In genomic region chr1:185861630-185862029, GRCh38 we compare ENCODE assay signal across 17 cellular contexts.
DNase-seq lines count a peak whose midpoint lies in the region; ATAC-seq and TF ChIP-seq lines count a peak whose summit lies in the region.
"Had no signal": no experiment of that assay in that cellular context is flagged by ENCODE, and none has a peak within 500 bp of the region (broad histone marks: within the 10 kb centered on the region; RNA-seq: fewer than 3 reads in every experiment).

No MANE protein-coding gene starts in this region.

- H3K4me3 ChIP-seq in ACC112 (ENCODE audit: low read depth, low read length), result no peak overlapping the region
- no peak overlapping the region for H3K4me3 ChIP-seq in IMR-90 (ENCODE audit: insufficient read depth, low read depth, low read length)
- no peak overlapping the region for H3K4me3 ChIP-seq in PC-3 (ENCODE audit: low read length)
- H3K4me3 ChIP-seq in testis, result no peak overlapping the region
- H3K4me3 ChIP-seq: tibial nerve had no signal

- peak overlapping the region; percentile 29 for H2BK5ac ChIP-seq in IMR-90 (ENCODE audit: low read depth, low read length, poor library complexity, severe bottlenecking)

- TF ChIP-seq RAD21 in IMR-90 (IDR thresholded peaks at IDR 0.05; ENCODE audit: low read length), result no peak

- H3K9me1 ChIP-seq in IMR-90 (ENCODE audit: insufficient read depth, low read length), result no peaks in the 10 kb centered on the region

- H3K9me2 ChIP-seq in PC-3 (replicated peaks; ENCODE audit: low read length), result no peaks in the 10 kb centered on the region

- H3K4me2 ChIP-seq in IMR-90 (ENCODE audit: low read depth, low read length) (no peak overlapping the region), PC-3 (ENCODE audit: low read length) (no peak overlapping the region)

- CTCF ChIA-PET in IMR-90 (lab: Yijun Ruan, JAX) (interaction anchor here (1.2 kb wide), 1 partner anchor 118 kb away, joined by 3 read pairs; no protein-coding TSS in a partner anchor), PC-3 (lab: Charles Lee) (no interaction called here)

- no peak overlapping the region for H4K5ac ChIP-seq in IMR-90 (ENCODE audit: low read depth, low read length)

- ATAC-seq in IMR-90 (ENCODE audit: low read depth), result peak; percentile 31
- ATAC-seq in PC-3, result peak; percentile 19; the same call in 1 of the 2 replicates
- ATAC-seq: activated naive CD4-positive, alpha-beta T cell treated with anti-CD3 and anti-CD28 coated beads, Interleukin-2, amount 50 U/mL, for 72 hours; activated T-cell treated with anti-CD3 and anti-CD28 coated beads, Interleukin-2, amount 50 U/mL, for 72 hours; left ventricle myocardium superior; stimulated activated naive B cell treated with anti-CD40 and anti-IgM and Interleukin-4, amounts not matched to agents 10 μg/mL and 1 μg/mL and 100 μg/mL, for 72 hours had no signal

- POLR2A ChIA-PET in IMR-90 (lab: Charles Lee; ENCODE audit: unreplicated experiment), result no interaction called here
- POLR2A ChIA-PET in PC-3 (lab: Charles Lee; ENCODE audit: unreplicated experiment), result no interaction called here

- no peak overlapping the region for H3K56ac ChIP-seq in IMR-90 (ENCODE audit: extremely low read depth, insufficient read depth, low read length)

- H2BK20ac ChIP-seq in IMR-90 (ENCODE audit: low read depth, low read length), result no peak overlapping the region

- BruUV-seq in IMR-90 (replicated peaks; lab: Mats Ljungman, UMichigan) (no TSS peak), PC-3 (replicated peaks; lab: Mats Ljungman, UMichigan) (no TSS peak)

- no peak overlapping the region for H3K14ac ChIP-seq in IMR-90 (replicated peaks; ENCODE audit: low read depth, low read length)

- H3K27ac ChIP-seq in ACC112 (ENCODE audit: low read depth, low read length) (peak overlapping the region; percentile 2; the same call in 1 of the 2 replicates), IMR-90 (ENCODE audit: insufficient read depth, low read length) (no peak overlapping the region), PC-3 (ENCODE audit: low read length) (no peak overlapping the region), testis (no peak overlapping the region)
- H3K27ac ChIP-seq: tibial nerve had no signal

- no peaks in the 10 kb centered on the region for H3K79me1 ChIP-seq in IMR-90 (ENCODE audit: low read depth in 1 of 2, low read length in 2 of 2)

- H4K91ac ChIP-seq in IMR-90 (ENCODE audit: insufficient read depth, low read depth, low read length), result no peak overlapping the region

- H3K36me3 ChIP-seq in ACC112 (ENCODE audit: insufficient read depth, low read length) (no peaks in the 10 kb centered on the region), IMR-90 (ENCODE audit: control insufficient read depth, insufficient read depth, low read length) (no peaks in the 10 kb centered on the region), PC-3 (ENCODE audit: low read depth, low read length) (no peaks in the 10 kb centered on the region), testis (ENCODE audit: low read depth, missing control alignments) (no peaks in the 10 kb centered on the region)
- H3K36me3 ChIP-seq: tibial nerve had no signal

- DNase-seq in IMR-90 (peak; percentile 59), PC-3 (peak; percentile 25), iris pigment epithelial cell (ENCODE audit: low read depth) (peak; percentile 55), testis (no peak), RPMI8226 (no peak), NCI-H524 (lab: John Stamatoyannopoulos, UW) (no peak), NCI-H1436 treated with DMSO at 0.1 percent for 48 hours (lab: John Stamatoyannopoulos, UW) (no peak)
- DNase-seq: activated B cell treated with CpG ODN at 0.5 μM for 24 hours; activated T-cell treated with anti-CD3 and anti-CD28 coated beads, Interleukin-2, amount 50 U/mL, for 72 hours; CD4-positive, alpha-beta T cell; KBM-7; left ventricle myocardium superior; SIG-M5; stimulated activated naive B cell treated with anti-CD40 and anti-IgM and Interleukin-4, amounts not matched to agents 10 μg/mL and 1 μg/mL and 100 μg/mL, for 72 hours had no signal

- H2AK5ac ChIP-seq in IMR-90 (ENCODE audit: low read depth, low read length), result no peak overlapping the region

- H2BK15ac ChIP-seq in IMR-90 (ENCODE audit: low read depth, low read length), result no peak overlapping the region

- H3K23ac ChIP-seq in IMR-90 (ENCODE audit: low read depth, low read length), result no peak overlapping the region

- H3K27me3 ChIP-seq in ACC112 (ENCODE audit: insufficient read depth, low read length) (no peaks in the 10 kb centered on the region), IMR-90 (ENCODE audit: control insufficient read depth, insufficient read depth, low read length) (no peaks in the 10 kb centered on the region), PC-3 (ENCODE audit: low read length) (no peaks in the 10 kb centered on the region), testis (no peaks in the 10 kb centered on the region)
- H3K27me3 ChIP-seq: tibial nerve had no signal

- H3K4ac ChIP-seq in IMR-90 (ENCODE audit: low read depth, low read length), result no peak overlapping the region

- TF ChIP-seq CTCF in IMR-90 (conservative IDR thresholded peaks at IDR 0.05; ENCODE audit: low read depth, low read length), result no peak
- TF ChIP-seq CTCF in PC-3 (conservative IDR thresholded peaks at IDR 0.05; ENCODE audit: low read depth, low read length), result no peak
- no peak for TF ChIP-seq CTCF in testis (IDR thresholded peaks at IDR 0.05)

- H3K79me2 ChIP-seq in ACC112 (ENCODE audit: control insufficient read depth, insufficient read depth, low read length, unreplicated experiment) (no peaks in the 10 kb centered on the region), PC-3 (ENCODE audit: low read length) (no peaks in the 10 kb centered on the region)

- H2AK9ac ChIP-seq in IMR-90 (replicated peaks; ENCODE audit: low read depth, low read length, poor library complexity), result no peak overlapping the region

- TF ChIP-seq POLR2A in IMR-90 (IDR thresholded peaks at IDR 0.05; ENCODE audit: low read depth, low read length) (no peak), testis (IDR thresholded peaks at IDR 0.05) (no peak)

- H3K4me1 ChIP-seq in ACC112 (ENCODE audit: control insufficient read depth, insufficient read depth, low read length, unreplicated experiment) (peaks cover 65% of the 10 kb centered on the region), IMR-90 (ENCODE audit: control insufficient read depth, insufficient read depth, low read length) (peaks cover 4% of the 10 kb centered on the region; the same call in 1 of the 2 replicates), PC-3 (ENCODE audit: insufficient read depth, low read length) (peaks cover 47% of the 10 kb centered on the region), testis (no peaks in the 10 kb centered on the region)
- H3K4me1 ChIP-seq: tibial nerve had no signal

- H4K20me1 ChIP-seq in IMR-90 (ENCODE audit: insufficient read depth, low read length) (no peaks in the 10 kb centered on the region), PC-3 (ENCODE audit: low read length) (no peaks in the 10 kb centered on the region)

- H3K18ac ChIP-seq in IMR-90 (ENCODE audit: low read depth, low read length), result no peak overlapping the region

- dilution Hi-C loops in IMR-90 (cut with HindIII; ENCODE audit: low sequenced_read_pairs, unreplicated experiment), result no loop called here

- no peak overlapping the region for H4K8ac ChIP-seq in IMR-90 (ENCODE audit: low read depth in 2 of 2, low read length in 2 of 2)

- in situ Hi-C loops in IMR-90 (cut with MboI; ENCODE audit: low sequenced_read_pairs), result no loop called here

- peaks cover 13% of the 10 kb centered on the region for H3F3A ChIP-seq in PC-3 (ENCODE audit: low read length, unreplicated experiment)

- no peak overlapping the region for H2AFZ ChIP-seq in ACC112 (ENCODE audit: low read length, unreplicated experiment)
- H2AFZ ChIP-seq in IMR-90 (replicated peaks; ENCODE audit: low read length, poor library complexity), result no peak overlapping the region
- no peak overlapping the region for H2AFZ ChIP-seq in PC-3 (ENCODE audit: low read length)

- no peak overlapping the region for H3K9ac ChIP-seq in IMR-90 (ENCODE audit: low read depth, low read length)
- H3K9ac ChIP-seq in PC-3 (ENCODE audit: low read length), result no peak overlapping the region

- no peaks in the 10 kb centered on the region for H3K9me3 ChIP-seq in IMR-90 (ENCODE audit: control insufficient read depth, insufficient read depth, low read length)
- no peaks in the 10 kb centered on the region for H3K9me3 ChIP-seq in PC-3 (ENCODE audit: low read length)
- H3K9me3 ChIP-seq in testis, result no peaks in the 10 kb centered on the region
- H3K9me3 ChIP-seq: tibial nerve had no signal

- intact Hi-C loops in IMR-90 (cut with micrococcal nuclease), result no loop called here
- intact Hi-C loops in PC-3 (cut with micrococcal nuclease), result no loop called here
- intact Hi-C loops in testis (cut with DNase I; ENCODE audit: low total_unique reads), result no loop called here

- H2BK120ac ChIP-seq in IMR-90 (ENCODE audit: low read depth, low read length), result no peak overlapping the region

TF ChIP-seq in IMR-90, 13 proteins besides CTCF, POLR2A, EP300 and RAD21:
- TF ChIP-seq NFE2L2 (IDR thresholded peaks at IDR 0.05; ENCODE audit: low read depth, low read length) (peak; percentile 35; the same call in 1 of the 2 replicates), MAZ (IDR thresholded peaks at IDR 0.05; ENCODE audit: borderline replicate concordance, low read depth, low read length) (no peak)

Comparison
In these comparisons a context has a peak if more than half of its experiments do, and no peak if none do; other contexts are left out.
1. DNase-seq: peak in IMR-90 (single experiment), PC-3 (single experiment) and iris pigment epithelial cell (single experiment); none in testis (single experiment), RPMI8226 (single experiment), NCI-H524 (0 of 2) and NCI-H1436 treated with DMSO at 0.1 percent for 48 hours (single experiment).